Comparison of ENCODE assay signal across 9 cellular contexts in genomic region chr2:42924436-42924897, GRCh38.
DNase-seq lines count a peak whose midpoint lies in the region; ATAC-seq and TF ChIP-seq lines count a peak whose summit lies in the region.
"Had no signal": no experiment of that assay in that cellular context is flagged by ENCODE, and none has a peak within 500 bp of the region (broad histone marks: within the 10 kb centered on the region; RNA-seq: fewer than 3 reads in every experiment).

No MANE protein-coding gene starts in this region.

- no peaks in the 10 kb centered on the region for H3K36me3 ChIP-seq in HCT116 (ENCODE audit: control insufficient read depth in 1 of 2, insufficient read depth in 2 of 2, low read length in 2 of 2)
- no peaks in the 10 kb centered on the region for H3K36me3 ChIP-seq in right lobe of liver
- H3K36me3 ChIP-seq in OCI-LY7 (ENCODE audit: insufficient read depth, low read length) = no peaks in the 10 kb centered on the region

- H3K27me3 Mint-ChIP-seq in activated T-cell treated with anti-CD3 and anti-CD28 coated beads, Interleukin-2, amount 50 U/mL, for 24 hours = no peaks in the 10 kb centered on the region
- H3K27me3 Mint-ChIP-seq: activated CD8-positive, alpha-beta T cell treated with anti-CD3 and anti-CD28 coated beads for 36 hours had no signal

- H3K79me2 ChIP-seq in HCT116 (ENCODE audit: insufficient read depth, low read length) (no peaks in the 10 kb centered on the region), OCI-LY7 (ENCODE audit: insufficient read depth, low read depth, low read length) (no peaks in the 10 kb centered on the region)

- no peak overlapping the region for H3K27ac ChIP-seq in HCT116 (ENCODE audit: low read depth, low read length)
- H3K27ac ChIP-seq in cingulate gyrus (ENCODE audit: low read depth, low read length) = peak overlapping the region; percentile 81
- H3K27ac ChIP-seq in right lobe of liver = peak overlapping the region; percentile 89 to 95 (median 91)
- H3K27ac ChIP-seq in skin epidermis = peak overlapping the region in 20 of 21 experiments; percentile 55 to 95 (median 82)
- H3K27ac ChIP-seq in OCI-LY7 (ENCODE audit: low read depth, low read length, poor library complexity, severe bottlenecking) = no peak overlapping the region

- no peak overlapping the region for H3K27ac Mint-ChIP-seq in activated T-cell treated with anti-CD3 and anti-CD28 coated beads, Interleukin-2, amount 50 U/mL, for 24 hours
- H3K27ac Mint-ChIP-seq: activated CD8-positive, alpha-beta T cell treated with anti-CD3 and anti-CD28 coated beads for 36 hours had no signal

- TF ChIP-seq RAD21 in HCT116 (IDR thresholded peaks at IDR 0.05; ENCODE audit: low read depth) = no peak

- H3K4me1 ChIP-seq in HCT116 (ENCODE audit: control insufficient read depth in 1 of 2, insufficient read depth in 2 of 2, low read length in 2 of 2) (peaks cover 4 to 21% of the 10 kb centered on the region in 2 experiments; a peak in 3 of 4 replicates), right lobe of liver (peaks cover 2 to 70% (median 34%) of the 10 kb centered on the region in 4 donors), OCI-LY7 (ENCODE audit: insufficient read depth, low read length, poor library complexity, severe bottlenecking) (no peaks in the 10 kb centered on the region)

- no peak overlapping the region for H3K4me3 Mint-ChIP-seq in activated T-cell treated with anti-CD3 and anti-CD28 coated beads, Interleukin-2, amount 50 U/mL, for 24 hours
- H3K4me3 Mint-ChIP-seq: activated CD8-positive, alpha-beta T cell treated with anti-CD3 and anti-CD28 coated beads for 36 hours had no signal

- H3K4me2 ChIP-seq in HCT116 (ENCODE audit: low read length) = peak overlapping the region; percentile 47
- no peak overlapping the region for H3K4me2 ChIP-seq in OCI-LY7 (ENCODE audit: low read length)

- no peaks in the 10 kb centered on the region for H3K9me3 Mint-ChIP-seq in activated T-cell treated with anti-CD3 and anti-CD28 coated beads, Interleukin-2, amount 50 U/mL, for 24 hours
- H3K9me3 Mint-ChIP-seq: activated CD8-positive, alpha-beta T cell treated with anti-CD3 and anti-CD28 coated beads for 36 hours had no signal

- RAD21 ChIA-PET in HCT116 (lab: Charles Lee; ENCODE audit: low non-redundant PET in 1 of 2, low total read pairs in 2 of 2, uncharacterized antibody in 2 of 2, unreplicated experiment in 2 of 2) = no interaction called here

- H3K9me2 ChIP-seq in HCT116 (ENCODE audit: insufficient read depth) (no peaks in the 10 kb centered on the region), OCI-LY7 (ENCODE audit: insufficient read depth, low read length) (no peaks in the 10 kb centered on the region)

- BruUV-seq in HCT116 (replicated peaks; lab: Mats Ljungman, UMichigan) (no TSS peak), OCI-LY7 (replicated peaks; lab: Mats Ljungman, UMichigan) (no TSS peak)

- H3K4me3 ChIP-seq in HCT116 (replicated peaks in 1 of 2; ENCODE audit: low read depth in 1 of 2, low read length in 2 of 2) = no peak overlapping the region
- H3K4me3 ChIP-seq in right lobe of liver = no peak overlapping the region
- no peak overlapping the region for H3K4me3 ChIP-seq in skin epidermis
- no peak overlapping the region for H3K4me3 ChIP-seq in OCI-LY7 (ENCODE audit: low read depth, low read length, poor library complexity, severe bottlenecking)

- TF ChIP-seq CTCF in HCT116 (IDR thresholded peaks at IDR 0.05 in 2 of 3, conservative IDR thresholded peaks at IDR 0.05 in 1 of 3; ENCODE audit: borderline replicate concordance in 1 of 3, insufficient read depth in 1 of 3, low read depth in 2 of 3, low read length in 2 of 3) (no peak), right lobe of liver (IDR thresholded peaks at IDR 0.05) (no peak), OCI-LY7 (conservative IDR thresholded peaks at IDR 0.05; ENCODE audit: low read length) (no peak)

- POLR2A ChIA-PET in HCT116 (lab: Charles Lee) (no interaction called here), OCI-LY7 (lab: Charles Lee) (interaction anchor here (0.6 kb wide), 1 partner anchor 107 kb away, joined by 4 read pairs; no protein-coding TSS in a partner anchor)

- H2AFZ ChIP-seq in HCT116 (ENCODE audit: low read depth, low read length, poor library complexity, severe bottlenecking) (peak overlapping the region; percentile 82), OCI-LY7 (ENCODE audit: low read length) (no peak overlapping the region)

- no peaks in the 10 kb centered on the region for H3K36me3 Mint-ChIP-seq in activated T-cell treated with anti-CD3 and anti-CD28 coated beads, Interleukin-2, amount 50 U/mL, for 24 hours (ENCODE audit: low read depth)

- TF ChIP-seq POLR2A in HCT116 (IDR thresholded peaks at IDR 0.05; ENCODE audit: borderline replicate concordance, extremely low read depth, insufficient read depth, insufficient read length) (no peak), right lobe of liver (IDR thresholded peaks at IDR 0.05) (no peak)

- ATAC-seq in HCT116 = no peak
- ATAC-seq in right lobe of liver = no peak
- ATAC-seq in HG02623 (IDR thresholded peaks at IDR 0.05; ENCODE audit: unreplicated experiment) = no peak
- ATAC-seq: activated CD8-positive, alpha-beta T cell treated with anti-CD3 and anti-CD28 coated beads for 36 hours had no signal

- no peaks in the 10 kb centered on the region for H3K9me3 ChIP-seq in HCT116 (ENCODE audit: control insufficient read depth in 1 of 2, insufficient read depth in 1 of 2, low read depth in 1 of 2, low read length in 2 of 2)
- H3K9me3 ChIP-seq in right lobe of liver = no peaks in the 10 kb centered on the region
- H3K9me3 ChIP-seq in OCI-LY7 (ENCODE audit: low read length) = no peaks in the 10 kb centered on the region

- no peaks in the 10 kb centered on the region for H3K4me1 Mint-ChIP-seq in activated T-cell treated with anti-CD3 and anti-CD28 coated beads, Interleukin-2, amount 50 U/mL, for 24 hours (ENCODE audit: low read depth)

- intact Hi-C loops in HCT116 (cut with micrococcal nuclease) (no loop called here), right lobe of liver (cut with DNase I) (no loop called here), OCI-LY7 (cut with micrococcal nuclease; ENCODE audit: unreplicated experiment) (no loop called here)

- no peak for DNase-seq in HCT116 (ENCODE audit: low read depth, low spot score)
- no peak for DNase-seq in right lobe of liver
- DNase-seq in activated T-cell treated with anti-CD3 and anti-CD28 coated beads, Interleukin-2, amount 50 U/mL, for 24 hours = no peak
- DNase-seq in OCI-LY7 (ENCODE audit: low spot score) = no peak
- DNase-seq in NCI-H2081 treated with DMSO at 0.1 percent for 48 hours (lab: John Stamatoyannopoulos, UW) = no peak
- DNase-seq: activated CD8-positive, alpha-beta T cell treated with anti-CD3 and anti-CD28 coated beads for 36 hours had no signal

- H4K20me1 ChIP-seq in HCT116 (ENCODE audit: insufficient read depth) (no peaks in the 10 kb centered on the region), OCI-LY7 (ENCODE audit: insufficient read depth, low read length) (no peaks in the 10 kb centered on the region)

- CTCF ChIA-PET in HCT116 (lab: Charles Lee) = no interaction called here
- CTCF ChIA-PET in OCI-LY7 (lab: Charles Lee; ENCODE audit: unreplicated experiment) = no interaction called here

- WGBS in right lobe of liver (ENCODE audit: insufficient coverage, low coverage, low lambda C conversion rate, missing lambda C conversion rate) = 27% methylated on average over 7 of the region's 12 CpGs

- H3K27me3 ChIP-seq in HCT116 (ENCODE audit: insufficient read depth, low read length) = no peaks in the 10 kb centered on the region
- H3K27me3 ChIP-seq in right lobe of liver = no peaks in the 10 kb centered on the region

- H3K9ac ChIP-seq in HCT116 (ENCODE audit: low read length) = no peak overlapping the region

TF ChIP-seq in HCT116, 20 proteins besides CTCF, POLR2A, EP300 and RAD21 (continues in another document):
- TF ChIP-seq TCF7L2 (IDR thresholded peaks at IDR 0.05; ENCODE audit: borderline replicate concordance, extremely low read depth, insufficient read depth, insufficient read length) (no peak), FOSL1 (IDR thresholded peaks at IDR 0.05; ENCODE audit: low read depth) (no peak), EGR1 (IDR thresholded peaks at IDR 0.05; ENCODE audit: low read depth) (no peak), SRF (IDR thresholded peaks at IDR 0.05; ENCODE audit: low read depth) (no peak), EZH2phosphoT487 (IDR thresholded peaks at IDR 0.05; ENCODE audit: borderline replicate concordance) (no peak), ZFX (IDR thresholded peaks at IDR 0.05) (no peak), ELF1 (IDR thresholded peaks at IDR 0.05; ENCODE audit: borderline replicate concordance, low read depth) (no peak), YY1 (IDR thresholded peaks at IDR 0.05; ENCODE audit: extremely low read depth, insufficient replicate concordance, low read depth, low read length) (no peak), REST (IDR thresholded peaks at IDR 0.05; ENCODE audit: low read depth) (no peak), SP1 (IDR thresholded peaks at IDR 0.05; ENCODE audit: low read depth) (no peak), SIN3A (IDR thresholded peaks at IDR 0.05; ENCODE audit: low read depth) (no peak)

Comparison
In these comparisons a context has a peak if more than half of its experiments do, and no peak if none do; other contexts are left out.
1. H3K27ac ChIP-seq: peak in cingulate gyrus (single experiment), right lobe of liver (3 of 3) and skin epidermis (20 of 21); none in HCT116 (single experiment) and OCI-LY7 (single experiment).